ENCODE assay signal across 1 cellular context in genomic region chr2:135694711-135695110, GRCh38.
TF ChIP-seq lines count a peak whose summit lies in the region.

No MANE protein-coding gene starts in this region.

TF ChIP-seq in endothelial cell of umbilical vein, 7 proteins besides CTCF, POLR2A, EP300 and RAD21 (continued from another document):
- TF ChIP-seq FOS (IDR thresholded peaks at IDR 0.05; ENCODE audit: borderline replicate concordance, insufficient read depth, low read length) = no peak
- TF ChIP-seq MYC (IDR thresholded peaks at IDR 0.05; ENCODE audit: low read depth, low read length) = no peak
TF ChIP-seq in endothelial cell of umbilical vein: peak in this region for 0.
